ENCODE assay signal across 28 cellular contexts in genomic region chr16:66403531-66404145, GRCh38. TPM values are rescaled to one million over a fixed set of nuclear protein-coding genes. Genes with fewer than 3 reads are reported as not detected.
"Had no signal": no experiment of that assay in that cellular context is flagged by ENCODE, and none has a peak within 500 bp of the region (broad histone marks: within the 10 kb centered on the region; RNA-seq: fewer than 3 reads in every experiment).

No MANE protein-coding gene starts in this region.

- H3K9me3 ChIP-seq: Peyer's patch had no signal

- ATAC-seq: K562, Right ventricle myocardium inferior, SK-N-SH treated with all-trans-retinoic acid at 6 μM for 48 hours had no signal

- H3K27ac Mint-ChIP-seq: IgD-negative memory B cell had no signal

- H3K4me3 ChIP-seq: K562, PC-9, Peyer's patch, SJCRH30 had no signal

- H3K27me3 ChIP-seq: Peyer's patch, SJCRH30 had no signal

- H3K36me3 ChIP-seq: Peyer's patch, SJCRH30 had no signal

- FAIRE-seq: K562 had no signal

- H3K36me3 Mint-ChIP-seq: IgD-negative memory B cell had no signal

- H2AFZ ChIP-seq: PC-9 had no signal

- H3K4me2 ChIP-seq: KMS-11, PC-9 had no signal

- H3K27ac ChIP-seq: KMS-11, PC-9, Peyer's patch, SJCRH30 had no signal

- DNase-seq: Kasumi-1; MM.1S; NCI-H1092 treated with DMSO at 0.1 percent for 48 hours; NCI-H1436; NCI-H187; NCI-H2029; NCI-H2081 treated with DMSO at 0.1 percent for 48 hours; NCI-H2171; NCI-H226; NCI-H446; NCI-H510A; NCI-H524 treated with DMSO at 0.1 percent for 48 hours; NCI-H69; NCI-H774; NK-92 treated with Interleukin-12 subunit alpha and Interleukin-12 subunit beta, amount 100 ng/mL, for 24 hours; OCI-M1; PC-9; SHP77 treated with DMSO at 0.1 percent for 48 hours; SJCRH30 had no signal

- H3K4me3 Mint-ChIP-seq: IgD-negative memory B cell had no signal

- H3K9ac ChIP-seq: KMS-11 had no signal

RNA-seq across cellular contexts. Expression of gene BEAN1, which starts 23.5 kb away (rescaled TPM):
- total RNA-seq: HT1080, K562, M059J, Peyer's patch had no signal
- polyA plus RNA-seq: IgD-negative memory B cell, K562 had no signal

RNA-seq across cellular contexts. Expression of gene CDH5, which starts 37.1 kb away (rescaled TPM):
- total RNA-seq: K562, RPMI7951 had no signal
- polyA plus RNA-seq: IgD-negative memory B cell, K562 had no signal
